1 cellular context compared by ENCODE assay signal in genomic region chr22:30802202-30803166, GRCh38.
A peak's percentile ranks its signal among the peaks of the same experiment; 100 is the strongest.
TF ChIP-seq lines count a peak whose summit lies in the region.

No MANE protein-coding gene starts in this region.

TF ChIP-seq in H1, 55 proteins besides CTCF, POLR2A, EP300 and RAD21 (continued from another document):
- peak; percentile 80 for TF ChIP-seq MAX (IDR thresholded peaks at IDR 0.05)
- peak; percentile 33; the same call in 1 of the 2 replicates for TF ChIP-seq CREB1 (IDR thresholded peaks at IDR 0.05)
- peak; percentile 78 for TF ChIP-seq TAF7 (optimal IDR thresholded peaks at IDR 0.05; ENCODE audit: borderline replicate concordance, low read depth, low read length)
- TF ChIP-seq TBP (IDR thresholded peaks at IDR 0.05; ENCODE audit: low read depth, low read length): no peak
- TF ChIP-seq, protein P1, sequence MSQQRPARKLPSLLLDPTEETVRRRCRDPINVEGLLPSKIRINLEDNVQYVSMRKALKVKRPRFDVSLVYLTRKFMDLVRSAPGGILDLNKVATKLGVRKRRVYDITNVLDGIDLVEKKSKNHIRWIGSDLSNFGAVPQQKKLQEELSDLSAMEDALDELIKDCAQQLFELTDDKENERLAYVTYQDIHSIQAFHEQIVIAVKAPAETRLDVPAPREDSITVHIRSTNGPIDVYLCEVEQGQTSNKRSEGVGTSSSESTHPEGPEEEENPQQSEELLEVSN (IDR thresholded peaks at IDR 0.05): peak; percentile 34; the same call in 1 of the 2 replicates
- TF ChIP-seq KDM4A (IDR thresholded peaks at IDR 0.05; ENCODE audit: low read depth, low read length, severe bottlenecking): peak; percentile 34
- TF ChIP-seq EGR1 (IDR thresholded peaks at IDR 0.05; ENCODE audit: borderline replicate concordance, low read depth, low read length): no peak
- peak in 1 of 2 experiments; percentile 60; a peak in 1 of 4 replicates for TF ChIP-seq HDAC2 (IDR thresholded peaks at IDR 0.05; ENCODE audit: borderline replicate concordance in 1 of 2, low read depth in 2 of 2, low read length in 2 of 2)
- no peak for TF ChIP-seq RFX5 (IDR thresholded peaks at IDR 0.05; ENCODE audit: borderline replicate concordance, low read depth, low read length)
- no peak for TF ChIP-seq ZNF274 (IDR thresholded peaks at IDR 0.05; ENCODE audit: borderline replicate concordance, extremely low read depth, low read length)
TF ChIP-seq in H1: peak in this region for 10.
